In genomic region chr5:100840364-100840763, GRCh38 we compare ENCODE assay signal across 7 cellular contexts.
DNase-seq lines count a peak whose midpoint lies in the region; ATAC-seq and TF ChIP-seq lines count a peak whose summit lies in the region.

No MANE protein-coding gene starts in this region.

- H3K36me3 ChIP-seq in OCI-LY3 (replicated peaks; ENCODE audit: low read depth, low read length) = peaks cover 17% of the 10 kb centered on the region

- TF ChIP-seq CTCF in OCI-LY3 (IDR thresholded peaks at IDR 0.05; ENCODE audit: low read depth, low read length) = no peak

- H3K79me2 ChIP-seq in OCI-LY3 (ENCODE audit: low read length) = peaks cover 56% of the 10 kb centered on the region

- peak; percentile 10 to 28 for DNase-seq in erythroblast (lab: John Stamatoyannopoulos, UW)
- DNase-seq in inferior parietal cortex (ENCODE audit: extremely low spot score) = no peak
- no peak for DNase-seq in occipital lobe (lab: John Stamatoyannopoulos, UW)
- no peak for DNase-seq in NCI-H1048 (lab: John Stamatoyannopoulos, UW)

- H3K4me1 ChIP-seq in OCI-LY3 (ENCODE audit: low read length) = peaks cover 69% of the 10 kb centered on the region

- H4K20me1 ChIP-seq in OCI-LY3 (ENCODE audit: insufficient read depth, low read length) = no peaks in the 10 kb centered on the region

- TF ChIP-seq POLR2A in erythroblast (IDR thresholded peaks at IDR 0.05; ENCODE audit: low read length) = no peak

- H3K27me3 ChIP-seq in OCI-LY3 (ENCODE audit: low read depth, low read length) = no peaks in the 10 kb centered on the region

- peak overlapping the region; percentile 54 for H3K4me3 ChIP-seq in OCI-LY3 (ENCODE audit: low read length)

- ATAC-seq in GM18907 (IDR thresholded peaks at IDR 0.05; ENCODE audit: unreplicated experiment) (peak; percentile 85), HG02759 (IDR thresholded peaks at IDR 0.05; ENCODE audit: unreplicated experiment) (peak; percentile 81)

- peak overlapping the region; percentile 82 for H3K4me2 ChIP-seq in OCI-LY3 (ENCODE audit: low read length)

- H3K9ac ChIP-seq in OCI-LY3 (ENCODE audit: low read length) = peak overlapping the region; percentile 59

- H2AFZ ChIP-seq in OCI-LY3 (ENCODE audit: low read depth, low read length) = no peak overlapping the region

- no peaks in the 10 kb centered on the region for H3K9me3 ChIP-seq in OCI-LY3 (ENCODE audit: insufficient read depth, low read length)

- peak overlapping the region; percentile 96 for H3K27ac ChIP-seq in OCI-LY3 (ENCODE audit: low read length)

Comparison
In these comparisons a context has a peak if more than half of its experiments do, and no peak if none do; other contexts are left out.
1. DNase-seq: peak in erythroblast (2 of 2); none in inferior parietal cortex (single experiment), occipital lobe (single experiment) and NCI-H1048 (single experiment).